ENCODE assay signal across 12 cellular contexts in the genomic region with DNA sequence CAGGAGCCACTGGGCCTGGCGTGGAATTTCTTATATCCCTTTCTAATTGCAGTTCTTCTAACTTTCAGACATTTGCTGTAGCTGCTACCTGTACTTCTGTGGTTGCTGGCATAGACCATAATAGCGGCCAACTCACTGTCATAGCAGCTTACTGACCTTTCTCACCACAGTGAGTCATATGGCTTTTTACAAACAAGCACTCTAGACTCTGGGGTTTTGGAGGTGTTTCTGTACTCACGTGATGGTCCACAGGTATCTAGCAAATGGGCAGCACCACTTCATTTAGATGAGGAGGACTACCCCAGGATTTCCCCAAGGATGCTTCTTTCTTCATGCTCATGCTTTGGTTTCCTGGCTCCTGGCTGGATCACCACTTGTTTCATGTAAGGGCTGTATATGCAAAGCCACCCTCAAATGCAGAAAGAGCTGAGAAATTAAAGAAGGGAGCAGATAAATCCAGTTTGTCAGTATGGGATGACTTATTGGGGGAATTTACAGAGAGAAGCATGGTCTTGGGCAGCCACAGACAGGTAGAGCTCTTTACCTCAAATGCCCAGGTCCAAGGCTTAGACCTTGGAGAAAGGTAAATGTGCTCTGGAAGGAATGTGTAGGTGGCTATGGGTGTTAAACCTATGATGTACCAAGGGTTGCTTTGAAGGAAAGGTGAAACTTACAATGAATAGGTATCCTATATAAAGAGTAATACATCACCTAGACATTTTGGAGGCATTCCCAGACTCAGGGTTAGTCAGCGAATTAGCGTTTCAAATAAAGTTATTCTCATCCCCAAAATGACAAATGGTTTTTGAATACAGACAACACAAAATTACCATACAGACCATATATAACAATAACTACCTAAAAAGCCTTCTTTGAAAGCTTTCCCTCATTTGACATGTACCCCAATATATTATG. TPM values are rescaled to one million over a fixed set of nuclear protein-coding genes. Genes with fewer than 3 reads are reported as not detected.
A peak's percentile ranks its signal among the peaks of the same experiment; 100 is the strongest.
DNase-seq lines count a peak whose midpoint lies in the region; ATAC-seq and TF ChIP-seq lines count a peak whose summit lies in the region.
"Had no signal": no experiment of that assay in that cellular context is flagged by ENCODE, and none has a peak within 500 bp of the region (broad histone marks: within the 10 kb centered on the region; RNA-seq: fewer than 3 reads in every experiment).

No MANE protein-coding gene starts in this region.

- intact Hi-C loops in lower lobe of right lung (cut with DNase I), result no loop called here

- H3K27ac ChIP-seq in HEK293 (ENCODE audit: extremely low read depth, low read depth, low read length) (no peak overlapping the region), lower lobe of right lung (no peak overlapping the region)

- in situ Hi-C loops in Caki2 (cut with HindIII; ENCODE audit: low pct_unique_long_range_greater_than_20kb, low sequenced_read_pairs), result no loop called here

- CTCF ChIA-PET in HEK293 (lab: Yijun Ruan, JAX), result interaction anchor here (1.2 kb wide), 1 partner anchor 8 kb away, joined by 7 read pairs; no protein-coding TSS in a partner anchor

- ATAC-seq in SK-N-SH treated with all-trans-retinoic acid at 6 μM for 48 hours, result peak; percentile 86
- ATAC-seq in lower lobe of right lung, result no peak
- ATAC-seq in GM21367 (IDR thresholded peaks at IDR 0.05; ENCODE audit: unreplicated experiment), result no peak

- POLR2A ChIA-PET in HEK293 (lab: Yijun Ruan, JAX), result interaction anchor here (1.0 to 1.4 kb wide), 3 partner anchors 10 to 20 kb away, joined by 3 to 5 read pairs (median 3); a partner anchor contains a TSS

- H3K9me3 ChIP-seq in HEK293 (ENCODE audit: control insufficient read depth, insufficient read depth, low read depth, low read length) (no peaks in the 10 kb centered on the region), lower lobe of right lung (no peaks in the 10 kb centered on the region)

- no peaks in the 10 kb centered on the region for H3K27me3 ChIP-seq in lower lobe of right lung (ENCODE audit: low read depth)

- no peaks in the 10 kb centered on the region for H3K4me1 ChIP-seq in HEK293 (ENCODE audit: control insufficient read depth, insufficient read depth, low read length)
- no peaks in the 10 kb centered on the region for H3K4me1 ChIP-seq in lower lobe of right lung

- H3K36me3 ChIP-seq in HEK293 (ENCODE audit: control insufficient read depth in 2 of 2, insufficient read depth in 1 of 2, low read length in 2 of 2) (no peaks in the 10 kb centered on the region), lower lobe of right lung (no peaks in the 10 kb centered on the region)

- TF ChIP-seq CTCF in HEK293 (tag by site-specific recombination; IDR thresholded peaks at IDR 0.05) (no peak), lower lobe of right lung (IDR thresholded peaks at IDR 0.05) (no peak)

- H3K4me3 ChIP-seq in HEK293 (ENCODE audit: low read depth, low read length) (no peak overlapping the region), lower lobe of right lung (no peak overlapping the region)

- DNase-seq in Caki2 (ENCODE audit: low read depth), result peak; percentile 73
- DNase-seq in kidney tubule cell (ENCODE audit: low spot score), result peak; percentile 84
- no peak for DNase-seq in lower lobe of right lung
- DNase-seq in NCI-H1417 treated with DMSO at 0.1 percent for 48 hours (lab: John Stamatoyannopoulos, UW), result no peak
- DNase-seq in hepatic stellate cell (ENCODE audit: low spot score), result no peak
- DNase-seq: CD4-positive, alpha-beta T cell; H9; hypothalamus; NCI-H526 had no signal

TF ChIP-seq in HEK293, 187 proteins besides CTCF, POLR2A, EP300 and RAD21:
- TF ChIP-seq HOXD13 (CRISPR knock-in tag; IDR thresholded peaks at IDR 0.05; ENCODE audit: borderline replicate concordance) (no peak), OSR2 (tag by site-specific recombination; IDR thresholded peaks at IDR 0.05) (peak; percentile 32; the same call in 1 of the 2 replicates)

TF ChIP-seq in SK-N-SH treated with all-trans-retinoic acid at 6 μM for 48 hours, 23 proteins besides CTCF, POLR2A, EP300 and RAD21:
- TF ChIP-seq ZC3H10 (CRISPR knock-in tag; IDR thresholded peaks at IDR 0.05) (no peak), PPARA (CRISPR knock-in tag; IDR thresholded peaks at IDR 0.05; ENCODE audit: borderline replicate concordance) (no peak), GLIS3 (CRISPR knock-in tag; IDR thresholded peaks at IDR 0.05) (no peak), CSDC2 (CRISPR knock-in tag; IDR thresholded peaks at IDR 0.05) (no peak), ISL1 (CRISPR knock-in tag; IDR thresholded peaks at IDR 0.05) (no peak), ZNF8 (CRISPR knock-in tag; IDR thresholded peaks at IDR 0.05) (no peak), BACH2 (CRISPR knock-in tag; IDR thresholded peaks at IDR 0.05; ENCODE audit: borderline replicate concordance) (no peak), ZNF565 (CRISPR knock-in tag; conservative IDR thresholded peaks at IDR 0.05; ENCODE audit: low read depth) (no peak)
- TF ChIP-seq, protein P1, sequence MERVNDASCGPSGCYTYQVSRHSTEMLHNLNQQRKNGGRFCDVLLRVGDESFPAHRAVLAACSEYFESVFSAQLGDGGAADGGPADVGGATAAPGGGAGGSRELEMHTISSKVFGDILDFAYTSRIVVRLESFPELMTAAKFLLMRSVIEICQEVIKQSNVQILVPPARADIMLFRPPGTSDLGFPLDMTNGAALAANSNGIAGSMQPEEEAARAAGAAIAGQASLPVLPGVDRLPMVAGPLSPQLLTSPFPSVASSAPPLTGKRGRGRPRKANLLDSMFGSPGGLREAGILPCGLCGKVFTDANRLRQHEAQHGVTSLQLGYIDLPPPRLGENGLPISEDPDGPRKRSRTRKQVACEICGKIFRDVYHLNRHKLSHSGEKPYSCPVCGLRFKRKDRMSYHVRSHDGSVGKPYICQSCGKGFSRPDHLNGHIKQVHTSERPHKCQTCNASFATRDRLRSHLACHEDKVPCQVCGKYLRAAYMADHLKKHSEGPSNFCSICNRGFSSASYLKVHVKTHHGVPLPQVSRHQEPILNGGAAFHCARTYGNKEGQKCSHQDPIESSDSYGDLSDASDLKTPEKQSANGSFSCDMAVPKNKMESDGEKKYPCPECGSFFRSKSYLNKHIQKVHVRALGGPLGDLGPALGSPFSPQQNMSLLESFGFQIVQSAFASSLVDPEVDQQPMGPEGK (CRISPR knock-in tag; IDR thresholded peaks at IDR 0.05; ENCODE audit: borderline replicate concordance), result no peak
- TF ChIP-seq, protein P2, sequence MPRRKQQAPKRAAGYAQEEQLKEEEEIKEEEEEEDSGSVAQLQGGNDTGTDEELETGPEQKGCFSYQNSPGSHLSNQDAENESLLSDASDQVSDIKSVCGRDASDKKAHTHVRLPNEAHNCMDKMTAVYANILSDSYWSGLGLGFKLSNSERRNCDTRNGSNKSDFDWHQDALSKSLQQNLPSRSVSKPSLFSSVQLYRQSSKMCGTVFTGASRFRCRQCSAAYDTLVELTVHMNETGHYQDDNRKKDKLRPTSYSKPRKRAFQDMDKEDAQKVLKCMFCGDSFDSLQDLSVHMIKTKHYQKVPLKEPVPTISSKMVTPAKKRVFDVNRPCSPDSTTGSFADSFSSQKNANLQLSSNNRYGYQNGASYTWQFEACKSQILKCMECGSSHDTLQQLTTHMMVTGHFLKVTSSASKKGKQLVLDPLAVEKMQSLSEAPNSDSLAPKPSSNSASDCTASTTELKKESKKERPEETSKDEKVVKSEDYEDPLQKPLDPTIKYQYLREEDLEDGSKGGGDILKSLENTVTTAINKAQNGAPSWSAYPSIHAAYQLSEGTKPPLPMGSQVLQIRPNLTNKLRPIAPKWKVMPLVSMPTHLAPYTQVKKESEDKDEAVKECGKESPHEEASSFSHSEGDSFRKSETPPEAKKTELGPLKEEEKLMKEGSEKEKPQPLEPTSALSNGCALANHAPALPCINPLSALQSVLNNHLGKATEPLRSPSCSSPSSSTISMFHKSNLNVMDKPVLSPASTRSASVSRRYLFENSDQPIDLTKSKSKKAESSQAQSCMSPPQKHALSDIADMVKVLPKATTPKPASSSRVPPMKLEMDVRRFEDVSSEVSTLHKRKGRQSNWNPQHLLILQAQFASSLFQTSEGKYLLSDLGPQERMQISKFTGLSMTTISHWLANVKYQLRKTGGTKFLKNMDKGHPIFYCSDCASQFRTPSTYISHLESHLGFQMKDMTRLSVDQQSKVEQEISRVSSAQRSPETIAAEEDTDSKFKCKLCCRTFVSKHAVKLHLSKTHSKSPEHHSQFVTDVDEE (CRISPR knock-in tag; IDR thresholded peaks at IDR 0.05), result no peak

RNA-seq across cellular contexts. Expression of a gene that starts 15.9 kb away (rescaled TPM):
- total RNA-seq in Caki2 (2014; rRNA removed; shearing (Covaris generic); ENCODE audit: low replicate concordance), result 7.3 and 9.5 TPM in 2 replicates
- 29.4 TPM for total RNA-seq in lower lobe of right lung

RNA-seq across cellular contexts. Expression of a gene that starts 16.9 kb away (rescaled TPM):
- total RNA-seq in Caki2 (2014; rRNA removed; shearing (Covaris generic); ENCODE audit: low replicate concordance), result 0.14 and 0.37 TPM in 2 replicates
- total RNA-seq in lower lobe of right lung, result 1.8 TPM

Comparison
In these comparisons a context has a peak if more than half of its experiments do, and no peak if none do; other contexts are left out.
1. DNase-seq: peak in Caki2 (single experiment) and kidney tubule cell (single experiment); none in lower lobe of right lung (single experiment), NCI-H1417 treated with DMSO at 0.1 percent for 48 hours (single experiment) and hepatic stellate cell (single experiment).